Comparison of ENCODE assay signal across 2 cellular contexts in the genomic region with DNA sequence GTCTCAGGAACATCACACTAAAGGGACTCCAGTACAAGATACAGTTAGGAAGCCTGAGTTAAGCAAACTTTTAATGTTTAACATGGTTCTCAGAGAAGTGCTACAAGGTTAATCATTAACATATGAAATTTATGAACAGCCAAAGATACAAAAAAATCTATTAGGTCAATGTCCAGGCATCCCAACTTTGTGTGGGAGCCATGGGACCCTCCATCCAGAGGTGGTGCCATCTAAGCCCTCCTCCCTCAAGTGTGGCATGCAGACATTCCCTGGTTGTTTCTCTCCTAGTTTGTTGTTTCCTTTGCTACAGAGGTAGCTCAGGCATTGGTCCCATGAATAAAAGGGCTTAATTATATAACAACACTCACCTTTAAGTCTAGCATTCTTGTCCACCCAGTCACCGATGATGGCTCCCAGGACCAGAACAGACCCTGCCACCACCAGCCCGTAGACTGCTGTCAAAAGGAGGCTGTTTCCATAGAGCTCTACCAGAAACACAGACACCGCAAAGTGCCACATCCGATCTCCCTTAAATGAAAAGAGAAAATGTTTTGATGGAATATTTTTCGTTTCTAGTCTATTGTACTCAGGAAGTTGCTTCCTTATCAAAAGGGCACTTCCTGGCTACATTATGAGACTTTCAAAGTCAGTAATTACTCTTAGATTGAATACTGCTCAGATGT.
A peak's percentile ranks its signal among the peaks of the same experiment; 100 is the strongest.
TF ChIP-seq lines count a peak whose summit lies in the region.

No MANE protein-coding gene starts in this region.

TF ChIP-seq in liver, 16 proteins besides CTCF, POLR2A, EP300 and RAD21 (continued from another document):
- no peak for TF ChIP-seq REST (IDR thresholded peaks at IDR 0.05)
- no peak for TF ChIP-seq GABPA (IDR thresholded peaks at IDR 0.05 in 1 of 2, conservative IDR thresholded peaks at IDR 0.05 in 1 of 2)
- peak; percentile 50 for TF ChIP-seq SP1 (IDR thresholded peaks at IDR 0.05)
- no peak for TF ChIP-seq FOXA1 (IDR thresholded peaks at IDR 0.05)
- TF ChIP-seq, protein P1, sequence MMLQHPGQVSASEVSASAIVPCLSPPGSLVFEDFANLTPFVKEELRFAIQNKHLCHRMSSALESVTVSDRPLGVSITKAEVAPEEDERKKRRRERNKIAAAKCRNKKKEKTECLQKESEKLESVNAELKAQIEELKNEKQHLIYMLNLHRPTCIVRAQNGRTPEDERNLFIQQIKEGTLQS (IDR thresholded peaks at IDR 0.05) = no peak
- peak; percentile 62 to 77 for TF ChIP-seq HNF4A (conservative IDR thresholded peaks at IDR 0.05)
- peak; percentile 66 for TF ChIP-seq NR2F2 (IDR thresholded peaks at IDR 0.05)
- no peak for TF ChIP-seq MAX (IDR thresholded peaks at IDR 0.05)
- TF ChIP-seq RXRA (IDR thresholded peaks at IDR 0.05) = peak; percentile 4 to 13
- TF ChIP-seq JUND (IDR thresholded peaks at IDR 0.05) = peak in 1 of 2 donors; percentile 14
- TF ChIP-seq, protein P2, sequence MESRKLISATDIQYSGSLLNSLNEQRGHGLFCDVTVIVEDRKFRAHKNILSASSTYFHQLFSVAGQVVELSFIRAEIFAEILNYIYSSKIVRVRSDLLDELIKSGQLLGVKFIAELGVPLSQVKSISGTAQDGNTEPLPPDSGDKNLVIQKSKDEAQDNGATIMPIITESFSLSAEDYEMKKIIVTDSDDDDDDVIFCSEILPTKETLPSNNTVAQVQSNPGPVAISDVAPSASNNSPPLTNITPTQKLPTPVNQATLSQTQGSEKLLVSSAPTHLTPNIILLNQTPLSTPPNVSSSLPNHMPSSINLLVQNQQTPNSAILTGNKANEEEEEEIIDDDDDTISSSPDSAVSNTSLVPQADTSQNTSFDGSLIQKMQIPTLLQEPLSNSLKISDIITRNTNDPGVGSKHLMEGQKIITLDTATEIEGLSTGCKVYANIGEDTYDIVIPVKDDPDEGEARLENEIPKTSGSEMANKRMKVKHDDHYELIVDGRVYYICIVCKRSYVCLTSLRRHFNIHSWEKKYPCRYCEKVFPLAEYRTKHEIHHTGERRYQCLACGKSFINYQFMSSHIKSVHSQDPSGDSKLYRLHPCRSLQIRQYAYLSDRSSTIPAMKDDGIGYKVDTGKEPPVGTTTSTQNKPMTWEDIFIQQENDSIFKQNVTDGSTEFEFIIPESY (IDR thresholded peaks at IDR 0.05) = no peak
- peak; percentile 35 for TF ChIP-seq HNF4G (IDR thresholded peaks at IDR 0.05)
- TF ChIP-seq FOXA2 (IDR thresholded peaks at IDR 0.05) = no peak
- TF ChIP-seq YY1 (IDR thresholded peaks at IDR 0.05) = peak; percentile 14

TF ChIP-seq in SK-N-SH, 30 proteins besides CTCF, POLR2A, EP300 and RAD21 (continued from another document):
- TF ChIP-seq USF1 (IDR thresholded peaks at IDR 0.05; ENCODE audit: borderline replicate concordance, low read depth) = no peak
- TF ChIP-seq JUND (IDR thresholded peaks at IDR 0.05) = no peak
- no peak for TF ChIP-seq GABPA (IDR thresholded peaks at IDR 0.05; ENCODE audit: low read depth)
- TF ChIP-seq REST (IDR thresholded peaks at IDR 0.05; ENCODE audit: low read depth, low read length) = no peak
- TF ChIP-seq ELF1 (IDR thresholded peaks at IDR 0.05) = no peak
- no peak for TF ChIP-seq CHD2 (IDR thresholded peaks at IDR 0.05; ENCODE audit: low read length, partially characterized antibody)
- no peak for TF ChIP-seq YY1 (IDR thresholded peaks at IDR 0.05; ENCODE audit: low read depth)
- no peak for TF ChIP-seq RFX5 (IDR thresholded peaks at IDR 0.05; ENCODE audit: low read length)
- TF ChIP-seq, protein P3, sequence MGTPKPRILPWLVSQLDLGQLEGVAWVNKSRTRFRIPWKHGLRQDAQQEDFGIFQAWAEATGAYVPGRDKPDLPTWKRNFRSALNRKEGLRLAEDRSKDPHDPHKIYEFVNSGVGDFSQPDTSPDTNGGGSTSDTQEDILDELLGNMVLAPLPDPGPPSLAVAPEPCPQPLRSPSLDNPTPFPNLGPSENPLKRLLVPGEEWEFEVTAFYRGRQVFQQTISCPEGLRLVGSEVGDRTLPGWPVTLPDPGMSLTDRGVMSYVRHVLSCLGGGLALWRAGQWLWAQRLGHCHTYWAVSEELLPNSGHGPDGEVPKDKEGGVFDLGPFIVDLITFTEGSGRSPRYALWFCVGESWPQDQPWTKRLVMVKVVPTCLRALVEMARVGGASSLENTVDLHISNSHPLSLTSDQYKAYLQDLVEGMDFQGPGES (IDR thresholded peaks at IDR 0.05; ENCODE audit: low read depth, low read length) = no peak
- TF ChIP-seq MAX (IDR thresholded peaks at IDR 0.05; ENCODE audit: low read depth) = no peak
- TF ChIP-seq FOXJ3 (CRISPR knock-in tag; IDR thresholded peaks at IDR 0.05) = no peak
- TF ChIP-seq SIN3A (IDR thresholded peaks at IDR 0.05; ENCODE audit: borderline replicate concordance, low read depth, low read length) = no peak
- TF ChIP-seq RCOR1 (IDR thresholded peaks at IDR 0.05; ENCODE audit: low read length) = no peak
- TF ChIP-seq NFIC (IDR thresholded peaks at IDR 0.05; ENCODE audit: borderline replicate concordance) = no peak
TF ChIP-seq in SK-N-SH: peak in this region for 0.
